In genomic region chr15:40937762-40938529, GRCh38 we compare ENCODE assay signal across 10 cellular contexts. TPM values are rescaled to one million over a fixed set of nuclear protein-coding genes. Genes with fewer than 3 reads are reported as not detected.
A peak's percentile ranks its signal among the peaks of the same experiment; 100 is the strongest.
DNase-seq lines count a peak whose midpoint lies in the region; ATAC-seq and TF ChIP-seq lines count a peak whose summit lies in the region.
"Had no signal": no experiment of that assay in that cellular context is flagged by ENCODE, and none has a peak within 500 bp of the region (broad histone marks: within the 10 kb centered on the region; RNA-seq: fewer than 3 reads in every experiment).

No MANE protein-coding gene starts in this region.

- no peak overlapping the region for H3K4me3 ChIP-seq in A673 (ENCODE audit: low read depth, low read length, poor library complexity, severe bottlenecking)
- no peak overlapping the region for H3K4me3 ChIP-seq in right cardiac atrium (ENCODE audit: low read length)

- intact Hi-C loops in A673 (cut with micrococcal nuclease; ENCODE audit: unreplicated experiment) = no loop called here
- intact Hi-C loops in right cardiac atrium (cut with DNase I) = no loop called here

- no TSS peak for BruUV-seq in A673 (replicated peaks; lab: Mats Ljungman, UMichigan)

- 60% methylated on average over 19 of the region's 19 CpGs for WGBS in right cardiac atrium

- TF ChIP-seq CTCF in A673 (conservative IDR thresholded peaks at IDR 0.05; ENCODE audit: low read depth, low read length) = peak; percentile 45
- peak; percentile 56 for TF ChIP-seq CTCF in GM12872 (IDR thresholded peaks at IDR 0.05; ENCODE audit: insufficient read depth, low read depth, low read length)

- DNase-seq in A673 (ENCODE audit: low spot score) (no peak), SW480 (ENCODE audit: low spot score) (peak; percentile 77), right cardiac atrium (peak in 2 of 3 donors; percentile 65 to 79), hippocampal formation (lab: John Stamatoyannopoulos, UW) (no peak), NCI-H446 treated with DMSO at 0.1 percent for 48 hours (lab: John Stamatoyannopoulos, UW) (no peak), MV-4-11 (lab: John Stamatoyannopoulos, UW) (no peak)
- DNase-seq: activated naive CD8-positive, alpha-beta T cell treated with anti-CD3 and anti-CD28 coated beads for 36 hours had no signal

- H3K36me3 ChIP-seq in A673 (ENCODE audit: insufficient read depth, low read length, poor library complexity, severe bottlenecking) = no peaks in the 10 kb centered on the region

- no peaks in the 10 kb centered on the region for H3K27me3 ChIP-seq in A673 (replicated peaks; ENCODE audit: insufficient read depth, low read depth, low read length, poor library complexity)
- H3K27me3 ChIP-seq in right cardiac atrium (ENCODE audit: control insufficient read depth, insufficient read depth) = no peaks in the 10 kb centered on the region

- CTCF ChIA-PET in A673 (lab: Charles Lee) = no interaction called here

- POLR2A ChIA-PET in A673 (lab: Charles Lee; ENCODE audit: low non-redundant PET) = interaction anchor here (0.6 kb wide), 1 partner anchor 10 kb away, joined by 5 read pairs; no protein-coding TSS in a partner anchor

- H3K4me1 ChIP-seq in A673 (ENCODE audit: insufficient read depth, low read length, poor library complexity, severe bottlenecking) = peaks cover 36% of the 10 kb centered on the region
- H3K4me1 ChIP-seq in right cardiac atrium (ENCODE audit: control insufficient read depth, insufficient read depth, low read length) = peaks cover 7% of the 10 kb centered on the region

- no peaks in the 10 kb centered on the region for H3K9me3 ChIP-seq in A673 (ENCODE audit: low read depth, low read length, poor library complexity, severe bottlenecking)
- no peaks in the 10 kb centered on the region for H3K9me3 ChIP-seq in right cardiac atrium (ENCODE audit: control insufficient read depth, low read length)

- ATAC-seq in right cardiac atrium (peak in 1 of 2 donors; percentile 36), GM21447 (IDR thresholded peaks at IDR 0.05; ENCODE audit: unreplicated experiment) (no peak)
- ATAC-seq: natural killer cell treated with Interleukin-12 subunit alpha and Interleukin-12 subunit beta and Interleukin-15 and Interleukin-18, amount 100 ng/mL, for 72 hours had no signal

- H3K27ac ChIP-seq in A673 (ENCODE audit: low read depth, low read length, poor library complexity, severe bottlenecking) = no peak overlapping the region
- peak overlapping the region; percentile 76 for H3K27ac ChIP-seq in right cardiac atrium (ENCODE audit: low read length)

RNA-seq across cellular contexts. Expression of gene DLL4, which starts 8.8 kb away (rescaled TPM):
- total RNA-seq in A673 (2021) = 0.11 and 0.15 TPM in 2 replicates
- 10 to 100 TPM in 1 of 4 donors, 1 to 10 TPM in 3; 5.9 to 14.4 (median 7.2) TPM for total RNA-seq in right cardiac atrium
- polyA plus RNA-seq in right cardiac atrium = 7.2 TPM
- total RNA-seq: activated naive CD8-positive, alpha-beta T cell treated with anti-CD3 and anti-CD28 coated beads for 36 hours had no signal

RNA-seq across cellular contexts. Expression of gene CHAC1, which starts 15.3 kb away (rescaled TPM):
- total RNA-seq in A673 (2021) (11.6 and 26.8 TPM in 2 replicates), right cardiac atrium (1 to 10 TPM; 1.6 to 2.0 (median 1.7) TPM)
- polyA plus RNA-seq in right cardiac atrium = 3.2 TPM

RNA-seq across cellular contexts. Expression of gene VPS18, which starts 43.7 kb away (rescaled TPM):
- total RNA-seq in A673 (2021) (21.9 and 23.8 TPM in 2 replicates), right cardiac atrium (10 to 100 TPM; 17.6 to 21.0 (median 19.4) TPM)
- 12.7 TPM for polyA plus RNA-seq in right cardiac atrium

Comparison
In these comparisons a context has a peak if more than half of its experiments do, and no peak if none do; other contexts are left out.
1. DNase-seq: peak in SW480 (single experiment) and right cardiac atrium (2 of 3); none in A673 (single experiment), hippocampal formation (0 of 2), NCI-H446 treated with DMSO at 0.1 percent for 48 hours (single experiment) and MV-4-11 (single experiment).